ENCODE assay signal across 17 cellular contexts in genomic region chr17:76934561-76935320, GRCh38.
DNase-seq lines count a peak whose midpoint lies in the region; ATAC-seq and TF ChIP-seq lines count a peak whose summit lies in the region.
"Had no signal": no experiment of that assay in that cellular context is flagged by ENCODE, and none has a peak within 500 bp of the region (broad histone marks: within the 10 kb centered on the region; RNA-seq: fewer than 3 reads in every experiment).

No MANE protein-coding gene starts in this region.

- no peaks in the 10 kb centered on the region for H3K4me1 Mint-ChIP-seq in progenitor cell of endocrine pancreas (ENCODE audit: low read depth)
- H3K4me1 Mint-ChIP-seq: CD14-positive monocyte had no signal

- WGBS in body of pancreas, 2 donors = 42 to 46% methylated on average over 12 of the region's 12 CpGs

- H3K4me2 ChIP-seq in BLaER1 = peak overlapping the region; percentile 65

- H3K4me3 ChIP-seq in BLaER1 = no peak overlapping the region
- H3K4me3 ChIP-seq in adipocyte (ENCODE audit: low read length) = no peak overlapping the region
- H3K4me3 ChIP-seq in body of pancreas = no peak overlapping the region
- H3K4me3 ChIP-seq: GM23248 had no signal

- peaks cover 23% of the 10 kb centered on the region for H3K4me1 ChIP-seq in BLaER1
- H3K4me1 ChIP-seq in adipocyte (ENCODE audit: control insufficient read depth, insufficient read depth, low read length) = no peaks in the 10 kb centered on the region
- H3K4me1 ChIP-seq in body of pancreas = no peaks in the 10 kb centered on the region

- peaks cover 39% of the 10 kb centered on the region for H3K27me3 Mint-ChIP-seq in progenitor cell of endocrine pancreas

- no peaks in the 10 kb centered on the region for H3K27me3 ChIP-seq in BLaER1
- H3K27me3 ChIP-seq in adipocyte (replicated peaks; ENCODE audit: control insufficient read depth, insufficient read depth, low read length) = peaks cover 64% of the 10 kb centered on the region
- peaks cover 0 to under 1% of the 10 kb centered on the region in 2 donors for H3K27me3 ChIP-seq in body of pancreas

- no peak overlapping the region for H3K4me3 Mint-ChIP-seq in progenitor cell of endocrine pancreas (ENCODE audit: low read depth)
- H3K4me3 Mint-ChIP-seq: CD14-positive monocyte had no signal

- intact Hi-C loops in body of pancreas (cut with DNase I) = no loop called here

- no peak for TF ChIP-seq POLR2A in body of pancreas (IDR thresholded peaks at IDR 0.05)

- H3K36me3 ChIP-seq in BLaER1 (peaks cover 86% of the 10 kb centered on the region), adipocyte (ENCODE audit: control insufficient read depth, insufficient read depth, low read length, severe bottlenecking) (no peaks in the 10 kb centered on the region), body of pancreas (replicated peaks in 1 of 2; ENCODE audit: insufficient read depth in 1 of 2, low read depth in 2 of 2) (no peaks in the 10 kb centered on the region)

- peak overlapping the region; percentile 41; the same call in 1 of the 2 replicates for H3K27ac ChIP-seq in BLaER1
- no peak overlapping the region for H3K27ac ChIP-seq in body of pancreas
- H3K27ac ChIP-seq: GM23248, HL-60 had no signal

- H4K20me1 ChIP-seq in BLaER1 = no peaks in the 10 kb centered on the region

- H3K9me3 ChIP-seq in BLaER1 (no peaks in the 10 kb centered on the region), adipocyte (ENCODE audit: control insufficient read depth, low read length) (no peaks in the 10 kb centered on the region), body of pancreas (no peaks in the 10 kb centered on the region)

- H3K9me3 Mint-ChIP-seq in progenitor cell of endocrine pancreas (ENCODE audit: low read depth) = no peaks in the 10 kb centered on the region
- H3K9me3 Mint-ChIP-seq: CD14-positive monocyte had no signal

- peak overlapping the region; percentile 22 for H3K27ac Mint-ChIP-seq in progenitor cell of endocrine pancreas
- H3K27ac Mint-ChIP-seq: CD14-positive monocyte had no signal

- TF ChIP-seq CTCF in progenitor cell of endocrine pancreas (IDR thresholded peaks at IDR 0.05; ENCODE audit: unreplicated experiment) = no peak
- no peak for TF ChIP-seq CTCF in body of pancreas (IDR thresholded peaks at IDR 0.05)

- DNase-seq in LHCN-M2 (ENCODE audit: low read depth) = peak; percentile 6
- peak; percentile 45 for DNase-seq in adipocyte (ENCODE audit: low read depth)
- no peak for DNase-seq in progenitor cell of endocrine pancreas (ENCODE audit: low spot score, unreplicated experiment)
- no peak for DNase-seq in DMS153 treated with DMSO at 0.1 percent for 48 hours (lab: John Stamatoyannopoulos, UW; ENCODE audit: unreplicated experiment)
- no peak for DNase-seq in body of pancreas
- no peak for DNase-seq in T-helper 1 cell
- DNase-seq in dermis blood vessel endothelial cell = no peak
- DNase-seq: DMS 273 treated with DMSO at 0.1 percent for 48 hours; NCI-H1417 treated with DMSO at 0.1 percent for 48 hours; NCI-H1930; NCI-H446; NK-92 treated with Interleukin-12 subunit alpha and Interleukin-12 subunit beta, amount 100 ng/mL, for 24 hours; OCI-M1 had no signal

- ATAC-seq in body of pancreas = no peak

- no peaks in the 10 kb centered on the region for H3K36me3 Mint-ChIP-seq in progenitor cell of endocrine pancreas (ENCODE audit: insufficient read depth)
- H3K36me3 Mint-ChIP-seq: CD14-positive monocyte had no signal

- H3K9ac ChIP-seq in BLaER1 = 0 out of 2 replicates have a peak overlapping the region, but pooled peaks have one; percentile 31
- H3K9ac ChIP-seq in adipocyte (ENCODE audit: low read length) = no peak overlapping the region
- H3K9ac ChIP-seq: GM23248 had no signal

Comparison
In these comparisons a context has a peak if more than half of its experiments do, and no peak if none do; other contexts are left out.
1. DNase-seq: peak in LHCN-M2 (single experiment) and adipocyte (single experiment); none in progenitor cell of endocrine pancreas (single experiment), DMS153 treated with DMSO at 0.1 percent for 48 hours (single experiment), body of pancreas (0 of 4), T-helper 1 cell (0 of 5) and dermis blood vessel endothelial cell (single experiment).